Comparison of ENCODE assay signal across 1 cellular context in the genomic region with DNA sequence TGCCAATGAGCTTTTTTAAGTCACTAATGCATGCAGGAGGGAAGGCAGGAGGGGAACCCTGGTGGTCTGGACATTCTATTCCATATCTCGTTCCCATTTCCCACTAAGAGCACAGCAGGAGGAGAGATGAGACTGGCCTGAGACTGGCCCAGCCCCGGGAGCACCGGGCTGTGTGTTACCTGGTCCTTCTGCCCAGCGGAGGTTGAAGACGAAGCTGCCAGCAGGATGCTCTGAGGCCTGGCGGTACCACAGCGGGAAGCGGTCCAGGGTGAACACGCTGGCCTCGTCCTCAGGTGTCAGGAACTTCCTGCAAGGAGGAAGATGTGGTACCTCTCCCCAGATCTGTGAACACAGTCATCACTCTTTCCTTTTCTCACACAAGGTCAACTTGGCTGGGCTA.
TF ChIP-seq lines count a peak whose summit lies in the region.

No MANE protein-coding gene starts in this region.

TF ChIP-seq in GM23338, 12 proteins besides CTCF, POLR2A, EP300 and RAD21 (continued from another document):
- TF ChIP-seq, protein P1, sequence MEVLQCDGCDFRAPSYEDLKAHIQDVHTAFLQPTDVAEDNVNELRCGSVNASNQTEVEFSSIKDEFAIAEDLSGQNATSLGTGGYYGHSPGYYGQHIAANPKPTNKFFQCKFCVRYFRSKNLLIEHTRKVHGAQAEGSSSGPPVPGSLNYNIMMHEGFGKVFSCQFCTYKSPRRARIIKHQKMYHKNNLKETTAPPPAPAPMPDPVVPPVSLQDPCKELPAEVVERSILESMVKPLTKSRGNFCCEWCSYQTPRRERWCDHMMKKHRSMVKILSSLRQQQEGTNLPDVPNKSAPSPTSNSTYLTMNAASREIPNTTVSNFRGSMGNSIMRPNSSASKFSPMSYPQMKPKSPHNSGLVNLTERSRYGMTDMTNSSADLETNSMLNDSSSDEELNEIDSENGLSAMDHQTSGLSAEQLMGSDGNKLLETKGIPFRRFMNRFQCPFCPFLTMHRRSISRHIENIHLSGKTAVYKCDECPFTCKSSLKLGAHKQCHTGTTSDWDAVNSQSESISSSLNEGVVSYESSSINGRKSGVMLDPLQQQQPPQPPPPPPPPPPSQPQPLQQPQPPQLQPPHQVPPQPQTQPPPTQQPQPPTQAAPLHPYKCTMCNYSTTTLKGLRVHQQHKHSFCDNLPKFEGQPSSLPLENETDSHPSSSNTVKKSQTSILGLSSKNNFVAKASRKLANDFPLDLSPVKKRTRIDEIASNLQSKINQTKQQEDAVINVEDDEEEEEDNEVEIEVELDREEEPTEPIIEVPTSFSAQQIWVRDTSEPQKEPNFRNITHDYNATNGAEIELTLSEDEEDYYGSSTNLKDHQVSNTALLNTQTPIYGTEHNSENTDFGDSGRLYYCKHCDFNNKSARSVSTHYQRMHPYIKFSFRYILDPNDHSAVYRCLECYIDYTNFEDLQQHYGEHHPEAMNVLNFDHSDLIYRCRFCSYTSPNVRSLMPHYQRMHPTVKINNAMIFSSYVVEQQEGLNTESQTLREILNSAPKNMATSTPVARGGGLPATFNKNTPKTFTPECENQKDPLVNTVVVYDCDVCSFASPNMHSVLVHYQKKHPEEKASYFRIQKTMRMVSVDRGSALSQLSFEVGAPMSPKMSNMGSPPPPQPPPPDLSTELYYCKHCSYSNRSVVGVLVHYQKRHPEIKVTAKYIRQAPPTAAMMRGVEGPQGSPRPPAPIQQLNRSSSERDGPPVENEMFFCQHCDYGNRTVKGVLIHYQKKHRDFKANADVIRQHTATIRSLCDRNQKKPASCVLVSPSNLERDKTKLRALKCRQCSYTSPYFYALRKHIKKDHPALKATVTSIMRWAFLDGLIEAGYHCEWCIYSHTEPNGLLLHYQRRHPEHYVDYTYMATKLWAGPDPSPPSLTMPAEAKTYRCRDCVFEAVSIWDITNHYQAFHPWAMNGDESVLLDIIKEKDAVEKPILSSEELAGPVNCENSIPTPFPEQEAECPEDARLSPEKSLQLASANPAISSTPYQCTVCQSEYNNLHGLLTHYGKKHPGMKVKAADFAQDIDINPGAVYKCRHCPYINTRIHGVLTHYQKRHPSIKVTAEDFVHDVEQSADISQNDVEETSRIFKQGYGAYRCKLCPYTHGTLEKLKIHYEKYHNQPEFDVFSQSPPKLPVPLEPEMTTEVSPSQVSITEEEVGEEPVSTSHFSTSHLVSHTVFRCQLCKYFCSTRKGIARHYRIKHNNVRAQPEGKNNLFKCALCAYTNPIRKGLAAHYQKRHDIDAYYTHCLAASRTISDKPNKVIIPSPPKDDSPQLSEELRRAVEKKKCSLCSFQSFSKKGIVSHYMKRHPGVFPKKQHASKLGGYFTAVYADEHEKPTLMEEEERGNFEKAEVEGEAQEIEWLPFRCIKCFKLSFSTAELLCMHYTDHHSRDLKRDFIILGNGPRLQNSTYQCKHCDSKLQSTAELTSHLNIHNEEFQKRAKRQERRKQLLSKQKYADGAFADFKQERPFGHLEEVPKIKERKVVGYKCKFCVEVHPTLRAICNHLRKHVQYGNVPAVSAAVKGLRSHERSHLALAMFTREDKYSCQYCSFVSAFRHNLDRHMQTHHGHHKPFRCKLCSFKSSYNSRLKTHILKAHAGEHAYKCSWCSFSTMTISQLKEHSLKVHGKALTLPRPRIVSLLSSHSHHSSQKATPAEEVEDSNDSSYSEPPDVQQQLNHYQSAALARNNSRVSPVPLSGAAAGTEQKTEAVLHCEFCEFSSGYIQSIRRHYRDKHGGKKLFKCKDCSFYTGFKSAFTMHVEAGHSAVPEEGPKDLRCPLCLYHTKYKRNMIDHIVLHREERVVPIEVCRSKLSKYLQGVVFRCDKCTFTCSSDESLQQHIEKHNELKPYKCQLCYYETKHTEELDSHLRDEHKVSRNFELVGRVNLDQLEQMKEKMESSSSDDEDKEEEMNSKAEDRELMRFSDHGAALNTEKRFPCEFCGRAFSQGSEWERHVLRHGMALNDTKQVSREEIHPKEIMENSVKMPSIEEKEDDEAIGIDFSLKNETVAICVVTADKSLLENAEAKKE (CRISPR knock-in tag; IDR thresholded peaks at IDR 0.05) = no peak
- TF ChIP-seq, protein P2, sequence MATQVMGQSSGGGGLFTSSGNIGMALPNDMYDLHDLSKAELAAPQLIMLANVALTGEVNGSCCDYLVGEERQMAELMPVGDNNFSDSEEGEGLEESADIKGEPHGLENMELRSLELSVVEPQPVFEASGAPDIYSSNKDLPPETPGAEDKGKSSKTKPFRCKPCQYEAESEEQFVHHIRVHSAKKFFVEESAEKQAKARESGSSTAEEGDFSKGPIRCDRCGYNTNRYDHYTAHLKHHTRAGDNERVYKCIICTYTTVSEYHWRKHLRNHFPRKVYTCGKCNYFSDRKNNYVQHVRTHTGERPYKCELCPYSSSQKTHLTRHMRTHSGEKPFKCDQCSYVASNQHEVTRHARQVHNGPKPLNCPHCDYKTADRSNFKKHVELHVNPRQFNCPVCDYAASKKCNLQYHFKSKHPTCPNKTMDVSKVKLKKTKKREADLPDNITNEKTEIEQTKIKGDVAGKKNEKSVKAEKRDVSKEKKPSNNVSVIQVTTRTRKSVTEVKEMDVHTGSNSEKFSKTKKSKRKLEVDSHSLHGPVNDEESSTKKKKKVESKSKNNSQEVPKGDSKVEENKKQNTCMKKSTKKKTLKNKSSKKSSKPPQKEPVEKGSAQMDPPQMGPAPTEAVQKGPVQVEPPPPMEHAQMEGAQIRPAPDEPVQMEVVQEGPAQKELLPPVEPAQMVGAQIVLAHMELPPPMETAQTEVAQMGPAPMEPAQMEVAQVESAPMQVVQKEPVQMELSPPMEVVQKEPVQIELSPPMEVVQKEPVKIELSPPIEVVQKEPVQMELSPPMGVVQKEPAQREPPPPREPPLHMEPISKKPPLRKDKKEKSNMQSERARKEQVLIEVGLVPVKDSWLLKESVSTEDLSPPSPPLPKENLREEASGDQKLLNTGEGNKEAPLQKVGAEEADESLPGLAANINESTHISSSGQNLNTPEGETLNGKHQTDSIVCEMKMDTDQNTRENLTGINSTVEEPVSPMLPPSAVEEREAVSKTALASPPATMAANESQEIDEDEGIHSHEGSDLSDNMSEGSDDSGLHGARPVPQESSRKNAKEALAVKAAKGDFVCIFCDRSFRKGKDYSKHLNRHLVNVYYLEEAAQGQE (IDR thresholded peaks at IDR 0.05; ENCODE audit: unreplicated experiment) = no peak
- no peak for TF ChIP-seq JUNB (IDR thresholded peaks at IDR 0.05; ENCODE audit: unreplicated experiment)
- no peak for TF ChIP-seq ZNF114 (CRISPR knock-in tag; IDR thresholded peaks at IDR 0.05)
- no peak for TF ChIP-seq EZH2phosphoT487 (IDR thresholded peaks at IDR 0.05; ENCODE audit: unreplicated experiment)
- no peak for TF ChIP-seq ZNF331 (CRISPR knock-in tag; IDR thresholded peaks at IDR 0.05; ENCODE audit: low read depth)
- no peak for TF ChIP-seq CREB1 (CRISPR knock-in tag; IDR thresholded peaks at IDR 0.05; ENCODE audit: low read depth)
- TF ChIP-seq STAT1 (IDR thresholded peaks at IDR 0.05; ENCODE audit: unreplicated experiment) = no peak
